Comparison of ENCODE assay signal across 17 cellular contexts in genomic region chr3:188352196-188352927, GRCh38.
"Had no signal": no experiment of that assay in that cellular context is flagged by ENCODE, and none has a peak within 500 bp of the region (broad histone marks: within the 10 kb centered on the region; RNA-seq: fewer than 3 reads in every experiment).

No MANE protein-coding gene starts in this region.

- H3K9me3 Mint-ChIP-seq: activated CD4-positive, alpha-beta memory T cell treated with anti-CD3 and anti-CD28 coated beads, Interleukin-2, amount 10 ng/mL, durations not matched to agents 7 days and 5 days; activated T-cell treated with anti-CD3 and anti-CD28 coated beads, Interleukin-2, amount 50 U/mL, for 24 hours; stimulated activated naive CD8-positive, alpha-beta T cell treated with anti-CD3 and anti-CD28 coated beads, Interleukin-15, amount 100 ng/mL, for 72 hours; T-cell had no signal

- H3K9ac ChIP-seq: parathyroid adenoma had no signal

- H2AFZ ChIP-seq: parathyroid adenoma had no signal

- H3K9me3 ChIP-seq: adrenal gland, testis, upper lobe of right lung had no signal

- H3K27me3 ChIP-seq: adrenal gland, cardiac muscle cell, dorsolateral prefrontal cortex, testis, upper lobe of right lung had no signal

- H3K4me2 ChIP-seq: smooth muscle cell had no signal

- DNase-seq: activated CD4-positive, alpha-beta memory T cell treated with anti-CD3 and anti-CD28 coated beads, Interleukin-2, amount 10 ng/mL, durations not matched to agents 7 days and 5 days; activated CD4-positive, CD25-positive, alpha-beta regulatory T cell treated with anti-CD3 and anti-CD28 coated beads, Interleukin-2, amount 50 U/mL, for 72 hours; activated naive CD4-positive, alpha-beta T cell treated with anti-CD3 and anti-CD28 coated beads, Interleukin-2, amount 50 U/mL, for 16 hours; activated T-cell treated with anti-CD3 and anti-CD28 coated beads, Interleukin-2, amount 50 U/mL, for 24 hours; adrenal gland; dorsolateral prefrontal cortex; kidney glomerular epithelial cell; stimulated activated naive CD8-positive, alpha-beta T cell treated with anti-CD3 and anti-CD28 coated beads, Interleukin-15, amount 100 ng/mL, for 72 hours; T-cell; T-helper 9 cell; testis; upper lobe of right lung had no signal

- H3K79me2 ChIP-seq: parathyroid adenoma had no signal

- H3K4me3 ChIP-seq: adrenal gland, cardiac muscle cell, dorsolateral prefrontal cortex, SK-N-MC, smooth muscle cell, testis, upper lobe of right lung had no signal

- H3K27me3 Mint-ChIP-seq: activated T-cell treated with anti-CD3 and anti-CD28 coated beads, Interleukin-2, amount 50 U/mL, for 24 hours; stimulated activated naive CD8-positive, alpha-beta T cell treated with anti-CD3 and anti-CD28 coated beads, Interleukin-15, amount 100 ng/mL, for 72 hours; T-cell had no signal

- H3K27ac ChIP-seq: adrenal gland, cardiac muscle cell, dorsolateral prefrontal cortex, parathyroid adenoma, SK-N-MC, testis, upper lobe of right lung had no signal

- H3K4me1 Mint-ChIP-seq: activated CD4-positive, alpha-beta memory T cell treated with anti-CD3 and anti-CD28 coated beads, Interleukin-2, amount 10 ng/mL, durations not matched to agents 7 days and 5 days had no signal

- FAIRE-seq: endometrium had no signal

- H3K4me3 Mint-ChIP-seq: activated CD4-positive, alpha-beta memory T cell treated with anti-CD3 and anti-CD28 coated beads, Interleukin-2, amount 10 ng/mL, durations not matched to agents 7 days and 5 days; activated T-cell treated with anti-CD3 and anti-CD28 coated beads, Interleukin-2, amount 50 U/mL, for 24 hours; stimulated activated naive CD8-positive, alpha-beta T cell treated with anti-CD3 and anti-CD28 coated beads, Interleukin-15, amount 100 ng/mL, for 72 hours; T-cell had no signal

- H3K27ac Mint-ChIP-seq: activated CD4-positive, alpha-beta memory T cell treated with anti-CD3 and anti-CD28 coated beads, Interleukin-2, amount 10 ng/mL, durations not matched to agents 7 days and 5 days; activated T-cell treated with anti-CD3 and anti-CD28 coated beads, Interleukin-2, amount 50 U/mL, for 24 hours; stimulated activated naive CD8-positive, alpha-beta T cell treated with anti-CD3 and anti-CD28 coated beads, Interleukin-15, amount 100 ng/mL, for 72 hours had no signal

- H3K36me3 ChIP-seq: adrenal gland, cardiac muscle cell, upper lobe of right lung had no signal

- ATAC-seq: stimulated activated naive CD8-positive, alpha-beta T cell treated with anti-CD3 and anti-CD28 coated beads, Interleukin-15, amount 100 ng/mL, for 72 hours; T-cell; upper lobe of right lung had no signal
